ENCODE assay signal across 13 cellular contexts in the genomic region with DNA sequence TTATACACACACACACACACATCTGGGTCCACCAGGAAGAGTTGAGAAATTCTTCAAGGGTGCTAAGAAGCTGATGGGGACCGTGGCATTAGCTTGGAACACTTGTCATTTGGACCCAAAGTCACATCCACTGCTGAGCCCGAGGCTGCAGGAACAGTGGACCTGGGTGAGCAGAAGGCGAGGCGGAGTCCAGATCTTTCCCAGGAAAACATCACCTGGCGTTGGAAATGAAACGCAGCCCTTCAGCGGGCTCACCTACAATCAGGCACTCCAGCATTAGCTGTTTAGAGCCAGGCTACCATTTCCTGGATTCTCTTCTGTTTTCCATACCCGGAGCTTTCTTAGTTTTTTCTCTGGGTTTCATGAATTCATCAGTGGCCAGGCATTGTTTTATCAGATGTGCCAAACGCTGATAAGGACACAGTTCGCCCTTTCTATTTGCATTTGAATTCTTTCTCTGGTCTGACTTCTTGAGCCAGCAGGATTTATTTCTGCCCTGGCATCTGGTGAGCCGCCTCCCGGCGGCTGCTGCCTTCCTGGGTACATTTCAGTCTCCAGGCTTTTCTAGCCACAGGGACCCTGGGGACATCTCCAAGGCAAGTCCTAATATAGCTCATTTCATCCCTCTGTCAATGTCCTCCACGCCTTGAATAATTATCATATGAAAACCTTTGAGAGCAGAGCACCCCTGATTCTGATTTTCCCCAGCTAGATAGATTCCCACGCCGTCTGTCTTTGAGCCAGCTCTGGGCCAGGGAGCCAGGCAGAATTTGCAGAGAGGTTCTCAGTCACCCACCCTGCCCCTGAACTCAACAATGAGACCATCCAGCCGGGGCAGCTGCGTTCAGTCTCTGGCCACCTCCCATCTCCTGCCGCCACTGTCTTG.
DNase-seq lines count a peak whose midpoint lies in the region; ATAC-seq and TF ChIP-seq lines count a peak whose summit lies in the region.
"Had no signal": no experiment of that assay in that cellular context is flagged by ENCODE, and none has a peak within 500 bp of the region (broad histone marks: within the 10 kb centered on the region; RNA-seq: fewer than 3 reads in every experiment).

No MANE protein-coding gene starts in this region.

- no peaks in the 10 kb centered on the region for H3K9me3 ChIP-seq in thoracic aorta
- H3K9me3 ChIP-seq: gastroesophageal sphincter had no signal

- DNase-seq in NCI-H510A treated with DMSO at 0.1 percent for 48 hours (lab: John Stamatoyannopoulos, UW) (peak; percentile 11), NCI-H510A (lab: John Stamatoyannopoulos, UW) (no peak), caudate nucleus (lab: John Stamatoyannopoulos, UW) (peak in 57 of 61 donors; percentile 14 to 88 (median 65)), middle frontal gyrus (ENCODE audit: extremely low spot score, low spot score) (peak; percentile 51), thoracic aorta (ENCODE audit: low spot score) (no peak), AML-193 (lab: John Stamatoyannopoulos, UW) (no peak)
- DNase-seq: activated CD4-positive, alpha-beta T cell treated with anti-CD3 and anti-CD28 coated beads for 4 hours; activated T-cell treated with anti-CD3 and anti-CD28 coated beads, Interleukin-2, amount 50 U/mL, for 4 hours; NCI-H1417 treated with DMSO at 0.1 percent for 48 hours; OCI-M1 had no signal

- peak overlapping the region; percentile 77 for H3K27ac ChIP-seq in caudate nucleus (ENCODE audit: low read depth, low read length)
- H3K27ac ChIP-seq in thoracic aorta, result no peak overlapping the region
- H3K27ac ChIP-seq: gastroesophageal sphincter had no signal

- ATAC-seq in thoracic aorta (ENCODE audit: insufficient number of reproducible peaks, low FRiP score, low read depth), result peak; percentile 44
- no peak for ATAC-seq in HG03095 (IDR thresholded peaks at IDR 0.05; ENCODE audit: unreplicated experiment)
- no peak for ATAC-seq in HG03097 (IDR thresholded peaks at IDR 0.05; ENCODE audit: low FRiP score, unreplicated experiment)
- ATAC-seq: activated T-cell treated with anti-CD3 and anti-CD28 coated beads, Interleukin-2, amount 50 U/mL, for 4 hours; gastroesophageal sphincter had no signal

- H3K27me3 ChIP-seq in thoracic aorta (replicated peaks; ENCODE audit: insufficient read depth), result no peaks in the 10 kb centered on the region

- H3K4me1 ChIP-seq in thoracic aorta (ENCODE audit: control insufficient read depth in 1 of 2, low read depth in 2 of 2), result peaks cover 0 to 13% of the 10 kb centered on the region in 2 donors
- H3K4me1 ChIP-seq: gastroesophageal sphincter had no signal

- no peaks in the 10 kb centered on the region for H3K36me3 ChIP-seq in thoracic aorta
- H3K36me3 ChIP-seq: gastroesophageal sphincter had no signal

- H3K4me3 ChIP-seq in thoracic aorta, result peak overlapping the region; percentile 7
- H3K4me3 ChIP-seq: gastroesophageal sphincter had no signal

- no peak for TF ChIP-seq CTCF in thoracic aorta (IDR thresholded peaks at IDR 0.05)

Comparison
In these comparisons a context has a peak if more than half of its experiments do, and no peak if none do; other contexts are left out.
1. DNase-seq: peak in NCI-H510A treated with DMSO at 0.1 percent for 48 hours (single experiment), caudate nucleus (57 of 61) and middle frontal gyrus (single experiment); none in NCI-H510A (single experiment), thoracic aorta (single experiment) and AML-193 (0 of 2).